8 cellular contexts compared by ENCODE assay signal in genomic region chr1:227946624-227947424, GRCh38. TPM values are rescaled to one million over a fixed set of nuclear protein-coding genes. Genes with fewer than 3 reads are reported as not detected.
DNase-seq lines count a peak whose midpoint lies in the region; ATAC-seq, FAIRE-seq and TF ChIP-seq lines count a peak whose summit lies in the region.

No MANE protein-coding gene starts in this region.

- H3K4me3 ChIP-seq in GM12878, result no peak overlapping the region
- peak overlapping the region; percentile 69 for H3K4me3 ChIP-seq in rectal smooth muscle tissue (ENCODE audit: low read length)

- no peak for FAIRE-seq in GM12878 (lab: Jason Lieb, UNC)

- H3K36me3 ChIP-seq in GM12878 (ENCODE audit: control insufficient read depth in 2 of 2, insufficient read depth in 2 of 2, low read length in 1 of 2), result no peaks in the 10 kb centered on the region
- no peaks in the 10 kb centered on the region for H3K36me3 ChIP-seq in rectal smooth muscle tissue (ENCODE audit: control insufficient read depth, insufficient read depth, low read length)

- H3K79me2 ChIP-seq in GM12878 (ENCODE audit: control insufficient read depth, insufficient read depth, low read length), result no peaks in the 10 kb centered on the region

- SMC1A ChIA-PET in GM12878 (lab: Charles Lee; ENCODE audit: uncharacterized antibody, unreplicated experiment), result no interaction called here

- H3K27ac ChIP-seq in GM12878 (ENCODE audit: control insufficient read depth, insufficient read depth) (no peak overlapping the region), rectal smooth muscle tissue (ENCODE audit: low read depth, low read length) (peak overlapping the region; percentile 100)

- H3K27me3 ChIP-seq in GM12878 (replicated peaks in 1 of 2; ENCODE audit: control insufficient read depth in 2 of 2, insufficient read depth in 2 of 2, low read length in 1 of 2) (peaks cover 7 to 10% of the 10 kb centered on the region in 2 experiments), rectal smooth muscle tissue (ENCODE audit: control insufficient read depth, insufficient read depth, low read length) (peaks cover 5% of the 10 kb centered on the region)

- no peak for TF ChIP-seq POLR2A in GM12878 (IDR thresholded peaks at IDR 0.05; ENCODE audit: low read depth, low read length)

- H3K9ac ChIP-seq in GM12878 (ENCODE audit: control insufficient read depth, insufficient read depth, low read length), result no peak overlapping the region
- no peak overlapping the region for H3K9ac ChIP-seq in rectal smooth muscle tissue (ENCODE audit: low read length)

- peak overlapping the region; percentile 55 for H3K4me2 ChIP-seq in GM12878 (ENCODE audit: control insufficient read depth, insufficient read depth)

- POLR2A ChIA-PET in GM12878 (lab: Charles Lee), result no interaction called here

- RAD21 ChIA-PET in GM12878 (lab: Charles Lee; ENCODE audit: unreplicated experiment), result no interaction called here

- H2AFZ ChIP-seq in GM12878 (ENCODE audit: control insufficient read depth, low read depth, low read length), result no peak overlapping the region

- no peaks in the 10 kb centered on the region for H4K20me1 ChIP-seq in GM12878 (ENCODE audit: control insufficient read depth, insufficient read depth)

- TF ChIP-seq EP300 in GM12878 (IDR thresholded peaks at IDR 0.05; ENCODE audit: borderline replicate concordance in 1 of 2, control insufficient read depth in 1 of 2, low read depth in 2 of 2, low read length in 2 of 2), result no peak

- in situ Hi-C loops in KBM-7 (cut with MboI; ENCODE audit: low pct_unique_long_range_greater_than_20kb, low sequenced_read_pairs) (loop anchor here (25.0 kb wide), 2 partner anchors 185 to 485 kb away; no protein-coding TSS in a partner anchor), GM12878 (cut with MboI) (no loop called here)

- ATAC-seq in GM19043 (IDR thresholded peaks at IDR 0.05; ENCODE audit: low read depth, unreplicated experiment) (peak; percentile 65), GM12878 (peak; percentile 91), HG02763 (IDR thresholded peaks at IDR 0.05; ENCODE audit: unreplicated experiment) (no peak)

- WGBS in GM12878 (ENCODE audit: insufficient coverage, insufficient replicate concordance, low lambda C conversion rate, missing lambda C conversion rate), result 6% methylated on average over 56 of the region's 63 CpGs

- H3K4me1 ChIP-seq in GM12878 (ENCODE audit: control insufficient read depth, insufficient read depth, low read length) (no peaks in the 10 kb centered on the region), rectal smooth muscle tissue (ENCODE audit: control insufficient read depth, insufficient read depth, low read length) (peaks cover 47% of the 10 kb centered on the region)

- BruUV-seq in GM12878 (replicated peaks; lab: Mats Ljungman, UMichigan), result no TSS peak

- intact Hi-C loops in GM12878 (cut with micrococcal nuclease; ENCODE audit: unreplicated experiment), result loop anchor here (2.0 to 10.0 kb wide), 2 partner anchors 402 to 466 kb away; no protein-coding TSS in a partner anchor

- TF ChIP-seq CTCF in GM12878 (IDR thresholded peaks at IDR 0.05 in 2 of 3, conservative IDR thresholded peaks at IDR 0.05 in 1 of 3; ENCODE audit: control insufficient read depth in 2 of 3, extremely low read depth in 1 of 3, insufficient read depth in 1 of 3, low read depth in 3 of 3, low read length in 3 of 3), result peak; percentile 39 to 63 (median 42); a peak in 5 of 6 replicates

- peak; percentile 62 for DNase-seq in Ammon's horn (ENCODE audit: low spot score)
- DNase-seq in KBM-7, result peak; percentile 64
- peak; percentile 79 for DNase-seq in SW480 (ENCODE audit: low spot score)
- no peak for DNase-seq in GM12878 (ENCODE audit: low read depth, low spot score)
- peak; percentile 29 to 59 for DNase-seq in hippocampal formation (lab: John Stamatoyannopoulos, UW)

- no peaks in the 10 kb centered on the region for H3K9me3 ChIP-seq in GM12878 (replicated peaks; ENCODE audit: control insufficient read depth, insufficient read depth, low read length)

- TF ChIP-seq RAD21 in GM12878 (IDR thresholded peaks at IDR 0.05; ENCODE audit: insufficient read depth, low read depth, low read length), result peak; percentile 72

- CTCF ChIA-PET in GM12878 (lab: Yijun Ruan, JAX), result no interaction called here

TF ChIP-seq in GM12878, 131 proteins besides CTCF, POLR2A, EP300 and RAD21 (continues in another document):
- peak; percentile 25 for TF ChIP-seq SUZ12 (IDR thresholded peaks at IDR 0.05; ENCODE audit: unreplicated experiment)
- no peak for TF ChIP-seq NR2C1 (IDR thresholded peaks at IDR 0.05)
- TF ChIP-seq NRF1 (conservative IDR thresholded peaks at IDR 0.05; ENCODE audit: low read depth, low read length), result no peak
- no peak for TF ChIP-seq LARP7 (IDR thresholded peaks at IDR 0.05)
- TF ChIP-seq SMC3 (IDR thresholded peaks at IDR 0.05; ENCODE audit: borderline replicate concordance, low read length), result peak; percentile 48; the same call in 1 of the 2 replicates
- TF ChIP-seq DPF2 (IDR thresholded peaks at IDR 0.05), result no peak
- TF ChIP-seq ZBTB40 (IDR thresholded peaks at IDR 0.05; ENCODE audit: borderline replicate concordance), result no peak

RNA-seq across cellular contexts. Expression of gene WNT9A, which starts 0.9 kb away (rescaled TPM):
- total RNA-seq in GM12878 (2013; cell fraction: nucleolus; rRNA removed), result not detected in 2 replicates
- total RNA-seq in GM12878 (2014; rRNA removed) (not detected in 2 replicates), GM12878 (2014; rRNA removed; fragmentation: Illumina TruSeq; extraction: Trizol) (not detected in 2 replicates), GM12878 (2021) (not detected in 2 replicates)
- polyA plus RNA-seq in GM12878 (2011; ENCODE audit: low read depth), result not detected
- polyA plus RNA-seq in GM12878 (2011; rRNA removed) (not detected in 2 replicates), GM12878 (2014; fragmentation: Illumina TruSeq; extraction: Trizol) (not detected in 2 replicates), GM12878 (2014; fragmentation: Nextera tagmentation; extraction: Ambion mirVana) (not detected), GM12878 (2014; rRNA removed) (not detected in 2 replicates), GM12878 (2016; fragmentation: Nextera tagmentation; extraction: Ambion mirVana) (not detected)
- polyA plus RNA-seq in GM12878 (2011; cell fraction: cytosol; rRNA removed), result 0.04 TPM in 1 of 2 replicates, not detected in the other
- polyA plus RNA-seq in GM12878 (2011; cell fraction: nucleus; rRNA removed), result not detected in 2 replicates
- polyA plus RNA-seq in GM12878 (2012), result 0.04 TPM in 2 replicates
- not detected in 2 replicates for polyA minus RNA-seq in GM12878 (2011; rRNA and poly(A)+ RNA removed)
- polyA minus RNA-seq in GM12878 (2011; cell fraction: cytosol; rRNA and poly(A)+ RNA removed), result not detected in 2 replicates
- polyA minus RNA-seq in GM12878 (2011; cell fraction: nucleus; rRNA and poly(A)+ RNA removed), result not detected in 2 replicates

RNA-seq across cellular contexts. Expression of gene WNT3A, which starts 60.0 kb away (rescaled TPM):
- total RNA-seq in GM12878 (2013; cell fraction: nucleolus; rRNA removed), result 0.48 and 0.56 TPM in 2 replicates
- total RNA-seq in GM12878 (2014; rRNA removed) (not detected in 2 replicates), GM12878 (2014; rRNA removed; fragmentation: Illumina TruSeq; extraction: Trizol) (not detected in 2 replicates), GM12878 (2021) (not detected in 2 replicates)
- polyA plus RNA-seq in GM12878 (2011; ENCODE audit: low read depth), result not detected
- polyA plus RNA-seq in GM12878 (2011; rRNA removed) (0.10 and 0.16 TPM in 2 replicates), GM12878 (2014; fragmentation: Illumina TruSeq; extraction: Trizol) (not detected in 2 replicates), GM12878 (2014; fragmentation: Nextera tagmentation; extraction: Ambion mirVana) (not detected), GM12878 (2014; rRNA removed) (not detected in 2 replicates), GM12878 (2016; fragmentation: Nextera tagmentation; extraction: Ambion mirVana) (not detected)
- 0.36 and 0.53 TPM in 2 replicates for polyA plus RNA-seq in GM12878 (2011; cell fraction: cytosol; rRNA removed)
- 0.48 and 0.61 TPM in 2 replicates for polyA plus RNA-seq in GM12878 (2011; cell fraction: nucleus; rRNA removed)
- not detected in 2 replicates for polyA plus RNA-seq in GM12878 (2012)
- 0.36 TPM in 1 of 2 replicates, not detected in the other for polyA minus RNA-seq in GM12878 (2011; rRNA and poly(A)+ RNA removed)
- not detected in 2 replicates for polyA minus RNA-seq in GM12878 (2011; cell fraction: cytosol; rRNA and poly(A)+ RNA removed)
- 0.48 and 0.77 TPM in 2 replicates for polyA minus RNA-seq in GM12878 (2011; cell fraction: nucleus; rRNA and poly(A)+ RNA removed)
